ENCODE assay signal across 38 cellular contexts in genomic region chr3:189057369-189057768, GRCh38.
"Had no signal": no experiment of that assay in that cellular context is flagged by ENCODE, and none has a peak within 500 bp of the region (broad histone marks: within the 10 kb centered on the region; RNA-seq: fewer than 3 reads in every experiment).

No MANE protein-coding gene starts in this region.

- FAIRE-seq: bronchial epithelial cell, TTC549 had no signal

- H3K36me3 ChIP-seq: ascending aorta, cardiac muscle cell had no signal

- H3K4me1 Mint-ChIP-seq: activated B cell treated with CpG ODN at 0.5 μM for 24 hours; activated T-helper 17 cell treated with anti-CD3 and anti-CD28 coated beads, Interleukin-2, amount 50 U/mL, for 72 hours; brain; central memory CD8-positive, alpha-beta T cell had no signal

- DNase-seq: activated B cell treated with CpG ODN at 0.5 μM for 24 hours; activated CD4-positive, alpha-beta memory T cell treated with anti-CD3 and anti-CD28 coated beads for 36 hours; activated CD4-positive, alpha-beta T cell treated with anti-CD3 and anti-CD28 coated beads for 36 hours; activated CD4-positive, alpha-beta T cell treated with anti-CD3 and anti-CD28 coated beads for 48 hours; activated CD4-positive, alpha-beta T cell treated with anti-CD3 and anti-CD28 coated beads, Interleukin-2, amount 50 U/mL, for 1 hour; activated CD4-positive, alpha-beta T cell treated with anti-CD3 and anti-CD28 coated beads, Interleukin-2, amount 50 U/mL, for 4 hours; activated CD4-positive, CD25-positive, alpha-beta regulatory T cell treated with anti-CD3 and anti-CD28 coated beads, Interleukin-2, amount 50 U/mL, for 72 hours; activated CD8-positive, alpha-beta memory T cell treated with anti-CD3 and anti-CD28 coated beads, Interleukin-2, amount 50 U/mL, for 4 hours; activated CD8-positive, alpha-beta T cell treated with anti-CD3 and anti-CD28 coated beads for 36 hours; activated effector memory CD4-positive, alpha-beta T cell treated with anti-CD3 and anti-CD28 coated beads, Interleukin-2, amount 50 U/mL, for 16 hours; activated gamma-delta T cell treated with Interleukin-2 at 50 U/mL for 16 hours; activated naive CD4-positive, alpha-beta T cell; activated naive CD4-positive, alpha-beta T cell treated with anti-CD3 and anti-CD28 coated beads for 36 hours; activated naive CD4-positive, alpha-beta T cell treated with anti-CD3 and anti-CD28 coated beads, Interleukin-2, amount 50 U/mL, for 16 hours; activated naive CD8-positive, alpha-beta T cell treated with anti-CD3 and anti-CD28 coated beads for 36 hours; activated T-cell treated with anti-CD3 and anti-CD28 coated beads for 4 hours; activated T-cell treated with anti-CD3 and anti-CD28 coated beads, Interleukin-2, amount 50 U/mL, for 1 hour; activated T-cell treated with anti-CD3 and anti-CD28 coated beads, Interleukin-2, amount 50 U/mL, for 4 hours; activated T-cell treated with anti-CD3 and anti-CD28 coated beads, Interleukin-2, amount 50 U/mL, for 72 hours; amygdala; anterior cingulate cortex; caudate nucleus; cerebellar nuclear complex; T-helper 1 cell; T-helper 2 cell; T-helper 9 cell had no signal

- H3K27ac Mint-ChIP-seq: activated B cell treated with CpG ODN at 0.5 μM for 24 hours; activated CD4-positive, alpha-beta memory T cell treated with anti-CD3 and anti-CD28 coated beads for 36 hours; activated CD4-positive, alpha-beta T cell treated with anti-CD3 and anti-CD28 coated beads for 36 hours; activated CD8-positive, alpha-beta T cell treated with anti-CD3 and anti-CD28 coated beads for 36 hours; activated naive CD4-positive, alpha-beta T cell treated with anti-CD3 and anti-CD28 coated beads for 36 hours; activated naive CD4-positive, alpha-beta T cell treated with anti-CD3 and anti-CD28 coated beads, Interleukin-2, amount 50 U/mL, for 72 hours; activated naive CD8-positive, alpha-beta T cell treated with anti-CD3 and anti-CD28 coated beads for 36 hours; activated T-cell treated with anti-CD3 and anti-CD28 coated beads, Interleukin-2, amount 50 U/mL, for 72 hours; activated T-helper 1 cell treated with anti-CD3 and anti-CD28 coated beads, Interleukin-12 subunit alpha, Interleukin-12 subunit beta, Interleukin-2, Interleukin-4 antibody, amounts not matched to agents 30 ng/mL and 10 ng/mL and 1 ng/mL, durations not matched to agents 14 hours and 24 hours and 36 hours; activated T-helper 17 cell treated with anti-CD3 and anti-CD28 coated beads, Interleukin-2, amount 50 U/mL, for 72 hours; T-helper 1 cell treated with Interleukin-12 subunit alpha and Interleukin-12 subunit beta and Interleukin-4 antibody, amounts not matched to agents 30 μg/mL and 1 μg/mL, for 36 hours; T-helper 2 cell treated with Interferon-gamma antibody and Interleukin-4, amounts not matched to agents 5 μg/mL and 100 μg/mL, for 36 hours had no signal

- H3K36me3 Mint-ChIP-seq: activated CD4-positive, alpha-beta memory T cell treated with anti-CD3 and anti-CD28 coated beads for 36 hours; brain had no signal

- H3K9me3 Mint-ChIP-seq: activated B cell treated with CpG ODN at 0.5 μM for 24 hours had no signal

- H3K4me3 Mint-ChIP-seq: activated B cell treated with CpG ODN at 0.5 μM for 24 hours; activated CD4-positive, alpha-beta memory T cell treated with anti-CD3 and anti-CD28 coated beads for 36 hours; activated CD4-positive, alpha-beta T cell treated with anti-CD3 and anti-CD28 coated beads for 36 hours; activated CD8-positive, alpha-beta T cell treated with anti-CD3 and anti-CD28 coated beads for 36 hours; activated naive CD4-positive, alpha-beta T cell treated with anti-CD3 and anti-CD28 coated beads for 36 hours; activated naive CD8-positive, alpha-beta T cell treated with anti-CD3 and anti-CD28 coated beads for 36 hours; activated T-cell treated with anti-CD3 and anti-CD28 coated beads, Interleukin-2, amount 50 U/mL, for 4 hours; activated T-cell treated with anti-CD3 and anti-CD28 coated beads, Interleukin-2, amount 50 U/mL, for 72 hours; activated T-helper 1 cell treated with anti-CD3 and anti-CD28 coated beads, Interleukin-12 subunit alpha, Interleukin-12 subunit beta, Interleukin-2, Interleukin-4 antibody, amounts not matched to agents 30 ng/mL and 10 ng/mL and 1 ng/mL, durations not matched to agents 14 hours and 24 hours and 36 hours; activated T-helper 17 cell treated with anti-CD3 and anti-CD28 coated beads, Interleukin-2, amount 50 U/mL, for 72 hours; brain; central memory CD8-positive, alpha-beta T cell; T-helper 1 cell treated with Interleukin-12 subunit alpha and Interleukin-12 subunit beta and Interleukin-4 antibody, amounts not matched to agents 30 μg/mL and 1 μg/mL, for 36 hours; T-helper 2 cell treated with Interferon-gamma antibody and Interleukin-4, amounts not matched to agents 5 μg/mL and 100 μg/mL, for 36 hours had no signal

- H3K27me3 Mint-ChIP-seq: activated CD4-positive, alpha-beta memory T cell treated with anti-CD3 and anti-CD28 coated beads for 36 hours; activated naive CD8-positive, alpha-beta T cell treated with anti-CD3 and anti-CD28 coated beads for 36 hours; activated T-helper 17 cell treated with anti-CD3 and anti-CD28 coated beads, Interleukin-2, amount 50 U/mL, for 72 hours had no signal

- H3K4me1 ChIP-seq: ascending aorta had no signal

- H3K4me3 ChIP-seq: ascending aorta, cardiac muscle cell had no signal

- H3K27me3 ChIP-seq: ascending aorta, cardiac muscle cell had no signal

- H3K27ac ChIP-seq: ascending aorta, cardiac muscle cell, VCaP had no signal

- ATAC-seq: activated CD4-positive, alpha-beta T cell treated with anti-CD3 and anti-CD28 coated beads for 36 hours; activated CD8-positive, alpha-beta T cell treated with anti-CD3 and anti-CD28 coated beads for 36 hours; activated naive CD4-positive, alpha-beta T cell treated with anti-CD3 and anti-CD28 coated beads, Interleukin-2, amount 50 U/mL, for 72 hours; activated T-cell treated with anti-CD3 and anti-CD28 coated beads, Interleukin-2, amount 50 U/mL, for 4 hours; activated T-cell treated with anti-CD3 and anti-CD28 coated beads, Interleukin-2, amount 50 U/mL, for 72 hours; activated T-helper 17 cell treated with anti-CD3 and anti-CD28 coated beads, Interleukin-2, amount 50 U/mL, for 72 hours had no signal
